ENCODE assay signal across 20 cellular contexts in the genomic region with DNA sequence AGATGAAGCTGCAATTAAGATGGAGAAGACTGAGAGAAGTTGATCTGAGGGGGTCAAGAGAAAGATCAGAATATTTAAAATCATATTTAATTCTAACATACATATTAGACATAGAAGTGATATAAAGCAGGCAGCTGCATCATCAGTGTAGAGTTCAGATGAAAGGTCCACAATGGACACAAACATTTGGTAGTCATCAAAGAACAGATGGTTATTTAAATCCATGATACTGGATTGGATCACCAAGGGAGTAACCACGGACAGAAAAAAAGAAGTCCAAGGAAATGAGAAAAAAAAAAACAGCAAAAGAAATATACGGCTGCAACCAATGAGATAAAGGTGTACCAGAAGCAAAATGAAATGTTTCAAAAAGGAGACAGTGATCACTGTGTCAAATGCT. TPM values are rescaled to one million over a fixed set of nuclear protein-coding genes. Genes with fewer than 3 reads are reported as not detected.
DNase-seq lines count a peak whose midpoint lies in the region; ATAC-seq and TF ChIP-seq lines count a peak whose summit lies in the region.
"Had no signal": no experiment of that assay in that cellular context is flagged by ENCODE, and none has a peak within 500 bp of the region (broad histone marks: within the 10 kb centered on the region; RNA-seq: fewer than 3 reads in every experiment).

No MANE protein-coding gene starts in this region.

- TF ChIP-seq CTCF in A673 (conservative IDR thresholded peaks at IDR 0.05; ENCODE audit: low read depth, low read length) (no peak), fibroblast of mammary gland (conservative IDR thresholded peaks at IDR 0.05; ENCODE audit: control insufficient read depth, insufficient read depth, low read depth, low read length) (no peak)

- H3K9me2 ChIP-seq in GM23248 (ENCODE audit: insufficient read depth): no peaks in the 10 kb centered on the region

- in situ Hi-C loops in GM23248 (cut with MboI): no loop called here

- intact Hi-C loops in A673 (cut with micrococcal nuclease; ENCODE audit: unreplicated experiment): no loop called here

- no peaks in the 10 kb centered on the region for H3K79me2 ChIP-seq in GM23248 (ENCODE audit: insufficient read depth)

- ATAC-seq in GM18520 (IDR thresholded peaks at IDR 0.05; ENCODE audit: unreplicated experiment) (no peak), HG02623 (IDR thresholded peaks at IDR 0.05; ENCODE audit: unreplicated experiment) (no peak), GM18873 (IDR thresholded peaks at IDR 0.05; ENCODE audit: low FRiP score, unreplicated experiment) (no peak), GM21447 (IDR thresholded peaks at IDR 0.05; ENCODE audit: unreplicated experiment) (no peak)
- ATAC-seq: A549 had no signal

- H3K27me3 ChIP-seq in A673 (replicated peaks; ENCODE audit: insufficient read depth, low read depth, low read length, poor library complexity) (no peaks in the 10 kb centered on the region), GM23248 (replicated peaks; ENCODE audit: insufficient read depth) (no peaks in the 10 kb centered on the region)

- CTCF ChIA-PET in A673 (lab: Charles Lee): no interaction called here

- 0 out of 2 replicates have a peak, but pooled peaks cover 4% of the 10 kb centered on the region for H4K20me1 ChIP-seq in GM23248 (ENCODE audit: insufficient read depth)

- H3K9me3 ChIP-seq in A673 (ENCODE audit: low read depth, low read length, poor library complexity, severe bottlenecking) (no peaks in the 10 kb centered on the region), GM23248 (ENCODE audit: low read depth) (no peaks in the 10 kb centered on the region)
- H3K9me3 ChIP-seq: A549, HAP-1 had no signal

- H3K4me2 ChIP-seq in GM23248 (ENCODE audit: unreplicated experiment): no peak overlapping the region
- H3K4me2 ChIP-seq: A549 had no signal

- H3F3A ChIP-seq in GM23248 (ENCODE audit: insufficient read depth): no peaks in the 10 kb centered on the region

- peak overlapping the region; percentile 30 for H3K27ac ChIP-seq in A673 (ENCODE audit: low read depth, low read length, poor library complexity, severe bottlenecking)
- no peak overlapping the region for H3K27ac ChIP-seq in GM23248
- H3K27ac ChIP-seq: A549 had no signal

- 36% methylated on average over 2 of the region's 2 CpGs for WGBS in GM23248 (ENCODE audit: low coverage in 1 of 2, low lambda C conversion rate in 2 of 2, missing lambda C conversion rate in 2 of 2), 2 experiments

- DNase-seq in A673 (ENCODE audit: low spot score) (no peak), GM23248 (no peak), NCI-H524 treated with DMSO at 0.1 percent for 48 hours (lab: John Stamatoyannopoulos, UW) (peak; percentile 36), fibroblast of mammary gland (ENCODE audit: low read depth) (peak; percentile 53)
- DNase-seq: 8988T; C1 segment of cervical spinal cord; Calu3; CD4-positive, alpha-beta memory T cell; COR-L47; DMS53; DMS79 treated with DMSO at 0.1 percent for 48 hours; GOT3; HFFc6 had no signal

- no peak overlapping the region for H3K9ac ChIP-seq in GM23248

- H3K4me1 ChIP-seq in A673 (ENCODE audit: insufficient read depth, low read length, poor library complexity, severe bottlenecking) (peaks cover 14% of the 10 kb centered on the region), GM23248 (ENCODE audit: insufficient read depth) (no peaks in the 10 kb centered on the region)
- H3K4me1 ChIP-seq: A549, HAP-1 had no signal

- H2AFZ ChIP-seq in GM23248: peak overlapping the region; percentile 22; the same call in 1 of the 2 replicates

- POLR2A ChIA-PET in A673 (lab: Charles Lee; ENCODE audit: low non-redundant PET): no interaction called here

- BruUV-seq in A673 (replicated peaks; lab: Mats Ljungman, UMichigan): no TSS peak

- H3K4me3 ChIP-seq in A673 (ENCODE audit: low read depth, low read length, poor library complexity, severe bottlenecking) (no peak overlapping the region), GM23248 (no peak overlapping the region), fibroblast of mammary gland (ENCODE audit: control insufficient read depth, low read depth, low read length) (no peak overlapping the region)
- H3K4me3 ChIP-seq: A549, HAP-1 had no signal

- H3K36me3 ChIP-seq in A673 (ENCODE audit: insufficient read depth, low read length, poor library complexity, severe bottlenecking) (no peaks in the 10 kb centered on the region), GM23248 (ENCODE audit: low read depth) (no peaks in the 10 kb centered on the region)
- H3K36me3 ChIP-seq: HAP-1 had no signal

RNA-seq across cellular contexts. Expression of a gene that starts 20.1 kb away (rescaled TPM):
- 13.4 and 16.0 TPM in 2 replicates for total RNA-seq in A673 (2021)
- under 0.01 and 0.32 TPM in 2 replicates for total RNA-seq in GM23248 (2014; rRNA removed; shearing (Covaris generic))
- polyA plus RNA-seq in GM23248 (2016; fragmentation: Nextera tagmentation; extraction: Ambion mirVana): 0.98 and 1.6 TPM in 2 replicates
- total RNA-seq: Calu3; CD4-positive, alpha-beta memory T cell; HFFc6 had no signal
- polyA plus RNA-seq: BJ; CD4-positive, alpha-beta memory T cell had no signal

Comparison
In these comparisons a context has a peak if more than half of its experiments do, and no peak if none do; other contexts are left out.
1. DNase-seq: peak in NCI-H524 treated with DMSO at 0.1 percent for 48 hours (single experiment) and fibroblast of mammary gland (single experiment); none in A673 (single experiment) and GM23248 (single experiment).
2. RNA of a gene that starts 20.1 kb away (total RNA-seq): 13.4 to 16.0 TPM in A673; under 0.01 to 0.32 TPM in GM23248; every median in the first group is over 10 times any median in the second.